ENCODE assay signal across 8 cellular contexts in genomic region chr4:123649644-123650356, GRCh38.
DNase-seq lines count a peak whose midpoint lies in the region; ATAC-seq, FAIRE-seq and TF ChIP-seq lines count a peak whose summit lies in the region.

No MANE protein-coding gene starts in this region.

- no peaks in the 10 kb centered on the region for H3K27me3 Mint-ChIP-seq in activated naive CD4-positive, alpha-beta T cell treated with anti-CD3 and anti-CD28 coated beads, Interleukin-2, amount 10 ng/mL, durations not matched to agents 7 days and 5 days

- H3K4me1 Mint-ChIP-seq in activated naive CD4-positive, alpha-beta T cell treated with anti-CD3 and anti-CD28 coated beads, Interleukin-2, amount 10 ng/mL, durations not matched to agents 7 days and 5 days = no peaks in the 10 kb centered on the region

- peak; percentile 43 for ATAC-seq in GM21528 (IDR thresholded peaks at IDR 0.05; ENCODE audit: low FRiP score, unreplicated experiment)

- H3K4me3 Mint-ChIP-seq in activated naive CD4-positive, alpha-beta T cell treated with anti-CD3 and anti-CD28 coated beads, Interleukin-2, amount 10 ng/mL, durations not matched to agents 7 days and 5 days = no peak overlapping the region

- WGBS in thymus = 92% methylated on average over 11 of the region's 11 CpGs

- H3K9me3 ChIP-seq in kidney (ENCODE audit: control insufficient read depth in 1 of 2, low read length in 2 of 2) = no peaks in the 10 kb centered on the region
- no peaks in the 10 kb centered on the region for H3K9me3 ChIP-seq in thymus (ENCODE audit: control insufficient read depth)

- intact Hi-C loops in kidney (cut with DNase I) = no loop called here

- peak; percentile 38 for DNase-seq in AG08395 (ENCODE audit: low spot score)
- peak; percentile 67 for DNase-seq in LoVo (ENCODE audit: low spot score)
- DNase-seq in amniotic epithelial cell (ENCODE audit: low read depth) = peak; percentile 79
- DNase-seq in kidney = no peak
- no peak for DNase-seq in activated naive CD4-positive, alpha-beta T cell treated with anti-CD3 and anti-CD28 coated beads, Interleukin-2, amount 10 ng/mL, durations not matched to agents 7 days and 5 days
- DNase-seq in activated CD4-positive, alpha-beta T cell treated with anti-CD3 and anti-CD28 coated beads for 48 hours = no peak

- FAIRE-seq in kidney (lab: Jason Lieb, UNC) = peak; percentile 50

- no peak overlapping the region for H3K27ac Mint-ChIP-seq in activated naive CD4-positive, alpha-beta T cell treated with anti-CD3 and anti-CD28 coated beads, Interleukin-2, amount 10 ng/mL, durations not matched to agents 7 days and 5 days

- CTCF ChIA-PET in activated naive CD4-positive, alpha-beta T cell treated with anti-CD3 and anti-CD28 coated beads, Interleukin-2, amount 10 ng/mL, durations not matched to agents 7 days and 5 days (lab: Charles Lee) = interaction anchor here (0.6 kb wide), 1 partner anchor 14 kb away, joined by 3 read pairs; no protein-coding TSS in a partner anchor

- peak overlapping the region in 1 of 2 donors; percentile 37 for H3K9ac ChIP-seq in kidney (ENCODE audit: low read length in 2 of 2)

- peak overlapping the region; percentile 47 to 51 for H3K4me3 ChIP-seq in kidney (ENCODE audit: low read length in 2 of 2)
- no peak overlapping the region for H3K4me3 ChIP-seq in thymus (ENCODE audit: low read length)

- H3K4me1 ChIP-seq in kidney (ENCODE audit: control insufficient read depth in 1 of 2, insufficient read depth in 1 of 2, low read depth in 1 of 2, low read length in 2 of 2) = peaks cover 0 to 24% of the 10 kb centered on the region in 2 donors
- no peaks in the 10 kb centered on the region for H3K4me1 ChIP-seq in thymus (ENCODE audit: control insufficient read depth, insufficient read depth, low read length)

- H3K9me3 Mint-ChIP-seq in activated naive CD4-positive, alpha-beta T cell treated with anti-CD3 and anti-CD28 coated beads, Interleukin-2, amount 10 ng/mL, durations not matched to agents 7 days and 5 days = no peaks in the 10 kb centered on the region

- H3K36me3 ChIP-seq in kidney (ENCODE audit: control insufficient read depth in 1 of 2, insufficient read depth in 2 of 2, low read length in 2 of 2) (no peaks in the 10 kb centered on the region), thymus (ENCODE audit: control insufficient read depth, insufficient read depth) (no peaks in the 10 kb centered on the region)

- no peak for TF ChIP-seq CTCF in kidney (IDR thresholded peaks at IDR 0.05; ENCODE audit: borderline replicate concordance, extremely low read depth, insufficient read depth)

- no peaks in the 10 kb centered on the region for H3K27me3 ChIP-seq in thymus (ENCODE audit: control insufficient read depth, insufficient read depth)

- H3K27ac ChIP-seq in kidney (ENCODE audit: low read depth in 2 of 2, low read length in 2 of 2) = peak overlapping the region; percentile 12 to 52
- peak overlapping the region; percentile 31 for H3K27ac ChIP-seq in thymus (ENCODE audit: low read depth)

- H3K36me3 Mint-ChIP-seq in activated naive CD4-positive, alpha-beta T cell treated with anti-CD3 and anti-CD28 coated beads, Interleukin-2, amount 10 ng/mL, durations not matched to agents 7 days and 5 days = no peaks in the 10 kb centered on the region

Comparison
In these comparisons a context has a peak if more than half of its experiments do, and no peak if none do; other contexts are left out.
1. DNase-seq: peak in AG08395 (single experiment), LoVo (single experiment) and amniotic epithelial cell (single experiment); none in kidney (single experiment), activated naive CD4-positive, alpha-beta T cell treated with anti-CD3 and anti-CD28 coated beads, Interleukin-2, amount 10 ng/mL, durations not matched to agents 7 days and 5 days (single experiment) and activated CD4-positive, alpha-beta T cell treated with anti-CD3 and anti-CD28 coated beads for 48 hours (single experiment).